In the genomic region with DNA sequence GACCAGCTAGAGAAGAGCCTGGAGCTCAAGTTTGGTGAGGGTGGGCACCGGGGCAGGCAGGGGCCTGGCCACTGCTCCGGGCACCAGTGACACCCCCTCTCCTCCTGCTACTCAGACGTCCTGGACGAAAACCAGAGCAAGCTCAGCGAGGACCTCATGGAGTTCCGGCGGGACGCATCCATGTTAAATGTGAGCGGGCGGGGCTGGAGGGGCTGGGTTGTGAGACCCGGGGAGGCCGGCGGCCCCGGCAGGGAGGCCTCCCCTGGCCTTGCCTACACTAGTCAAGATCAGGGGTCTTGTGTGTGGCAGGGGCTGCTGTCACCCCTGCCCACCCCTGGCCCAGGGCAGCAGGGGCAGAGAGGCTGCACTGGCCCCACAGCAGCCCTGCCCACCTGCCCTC, we compare ENCODE assay signal across 1 cellular context.
TF ChIP-seq lines count a peak whose summit lies in the region.

No MANE protein-coding gene starts in this region.

TF ChIP-seq in WTC11, 78 proteins besides CTCF, POLR2A, EP300 and RAD21:
- TF ChIP-seq ZNF219 (CRISPR knock-in tag; IDR thresholded peaks at IDR 0.05; ENCODE audit: borderline replicate concordance): no peak
- TF ChIP-seq, protein P1, sequence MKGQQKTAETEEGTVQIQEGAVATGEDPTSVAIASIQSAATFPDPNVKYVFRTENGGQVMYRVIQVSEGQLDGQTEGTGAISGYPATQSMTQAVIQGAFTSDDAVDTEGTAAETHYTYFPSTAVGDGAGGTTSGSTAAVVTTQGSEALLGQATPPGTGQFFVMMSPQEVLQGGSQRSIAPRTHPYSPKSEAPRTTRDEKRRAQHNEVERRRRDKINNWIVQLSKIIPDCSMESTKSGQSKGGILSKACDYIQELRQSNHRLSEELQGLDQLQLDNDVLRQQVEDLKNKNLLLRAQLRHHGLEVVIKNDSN (CRISPR knock-in tag; IDR thresholded peaks at IDR 0.05): no peak
- no peak for TF ChIP-seq RELA (CRISPR knock-in tag; IDR thresholded peaks at IDR 0.05; ENCODE audit: borderline replicate concordance)
- no peak for TF ChIP-seq NR2C2 (CRISPR knock-in tag; IDR thresholded peaks at IDR 0.05)
- no peak for TF ChIP-seq ETV6 (CRISPR knock-in tag; IDR thresholded peaks at IDR 0.05)
- no peak for TF ChIP-seq NFE2L1 (CRISPR knock-in tag; IDR thresholded peaks at IDR 0.05)
